ENCODE assay signal across 19 cellular contexts in the genomic region with DNA sequence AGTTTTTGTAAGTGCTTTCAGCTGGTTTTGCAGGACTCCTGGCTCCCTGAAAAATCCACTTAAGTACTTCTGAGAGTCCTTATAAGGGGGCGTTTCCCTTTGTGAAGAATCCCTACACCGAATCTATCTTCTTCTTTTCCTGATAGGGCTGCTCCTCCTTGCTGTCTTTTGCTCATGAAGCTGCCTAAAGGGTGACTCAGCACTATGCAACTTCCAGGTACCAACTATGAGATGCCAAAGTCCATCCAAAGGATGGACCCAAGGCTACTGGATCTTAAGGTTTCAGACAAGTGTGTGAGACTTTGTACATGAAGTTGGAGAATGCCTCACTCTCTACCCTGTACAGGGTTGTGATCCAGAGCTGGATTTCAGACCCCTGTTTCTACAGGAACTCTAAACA.
"Had no signal": no experiment of that assay in that cellular context is flagged by ENCODE, and none has a peak within 500 bp of the region (broad histone marks: within the 10 kb centered on the region; RNA-seq: fewer than 3 reads in every experiment).

No MANE protein-coding gene starts in this region.

- H3K27ac ChIP-seq: colonic mucosa, esophagus squamous epithelium, right atrium auricular region had no signal

- H3K4me1 ChIP-seq: colonic mucosa, esophagus squamous epithelium, right atrium auricular region had no signal

- H3K4me3 ChIP-seq: colonic mucosa, esophagus squamous epithelium, right atrium auricular region, skin epidermis, tibial nerve had no signal

- H3K9me3 ChIP-seq: colonic mucosa, esophagus squamous epithelium had no signal

- DNase-seq: activated CD4-positive, alpha-beta memory T cell treated with anti-CD3 and anti-CD28 coated beads, Interleukin-2, amount 10 ng/mL, durations not matched to agents 7 days and 5 days; activated CD4-positive, alpha-beta T cell treated with anti-CD3 and anti-CD28 coated beads for 36 hours; activated effector memory CD4-positive, alpha-beta T cell treated with Interleukin-2 at 50 U/mL for 16 hours; activated T-cell treated with anti-CD3 and anti-CD28 coated beads, Interleukin-2, amount 50 U/mL, for 24 hours; caudate nucleus; colonic mucosa; effector CD4-positive, alpha-beta T cell; esophagus squamous epithelium; hypothalamus; mesenchymal stem cell; occipital lobe; stimulated activated CD4-positive, alpha-beta T cell treated with anti-CD3 and anti-CD28 coated beads, Interleukin-4, amount 100 ng/mL, for 4 hours; stimulated activated CD8-positive, alpha-beta memory T cell treated with anti-CD3 and anti-CD28 coated beads, Interleukin-4, amount 100 ng/mL, for 48 hours; stimulated activated naive CD4-positive, alpha-beta T cell treated with Interleukin-2 at 50 U/mL for 16 hours; substantia nigra; T-helper 17 cell had no signal

- H3K27me3 ChIP-seq: colonic mucosa, esophagus squamous epithelium, right atrium auricular region, tibial nerve had no signal

- ATAC-seq: activated CD4-positive, alpha-beta T cell treated with anti-CD3 and anti-CD28 coated beads for 36 hours; T-helper 17 cell had no signal

- H3K36me3 ChIP-seq: colonic mucosa, esophagus squamous epithelium, right atrium auricular region, tibial nerve had no signal
